Comparison of ENCODE assay signal across 1 cellular context in genomic region chr19:28667348-28667977, GRCh38.
TF ChIP-seq lines count a peak whose summit lies in the region.

No MANE protein-coding gene starts in this region.

TF ChIP-seq in K562, 482 proteins besides CTCF, POLR2A, EP300 and RAD21 (continued from another document):
- TF ChIP-seq ZBTB40 (IDR thresholded peaks at IDR 0.05), result no peak
- TF ChIP-seq ZBTB40 (CRISPR knock-in tag; IDR thresholded peaks at IDR 0.05), result no peak
- TF ChIP-seq PCBP1 (IDR thresholded peaks at IDR 0.05; ENCODE audit: low read depth, low read length, poor library complexity, severe bottlenecking), result no peak
- TF ChIP-seq TRIM28 (IDR thresholded peaks at IDR 0.05), result peak; percentile 92
- TF ChIP-seq DMBX1 (CRISPR knock-in tag; IDR thresholded peaks at IDR 0.05; ENCODE audit: borderline replicate concordance), result no peak
- TF ChIP-seq RHOXF2B (CRISPR knock-in tag; conservative IDR thresholded peaks at IDR 0.05), result no peak
- no peak for TF ChIP-seq ZNF175 (CRISPR knock-in tag; IDR thresholded peaks at IDR 0.05; ENCODE audit: low read depth)
- TF ChIP-seq MYNN (IDR thresholded peaks at IDR 0.05), result no peak
- no peak for TF ChIP-seq MYNN (CRISPR knock-in tag; IDR thresholded peaks at IDR 0.05)
- no peak for TF ChIP-seq CHAMP1 (IDR thresholded peaks at IDR 0.05)
- TF ChIP-seq MAFK (IDR thresholded peaks at IDR 0.05; ENCODE audit: low read length), result no peak
- TF ChIP-seq ZNF12 (CRISPR knock-in tag; IDR thresholded peaks at IDR 0.05), result no peak
- TF ChIP-seq NCOA6 (IDR thresholded peaks at IDR 0.05), result no peak
- peak; percentile 90 for TF ChIP-seq TRIM24 (IDR thresholded peaks at IDR 0.05)
- no peak for TF ChIP-seq ATF6 (CRISPR knock-in tag; IDR thresholded peaks at IDR 0.05)
- TF ChIP-seq SNRNP70 (optimal IDR thresholded peaks at IDR 0.05; ENCODE audit: low read depth, low read length), result no peak
- TF ChIP-seq JUND (IDR thresholded peaks at IDR 0.05; ENCODE audit: borderline replicate concordance, low read depth, low read length), result no peak
- no peak for TF ChIP-seq JUND (tag; IDR thresholded peaks at IDR 0.05; ENCODE audit: borderline replicate concordance, low read depth, low read length)
- TF ChIP-seq SRSF1 (IDR thresholded peaks at IDR 0.05; ENCODE audit: low read depth, low read length), result no peak
- TF ChIP-seq ZBTB9 (CRISPR knock-in tag; IDR thresholded peaks at IDR 0.05), result no peak
- no peak for TF ChIP-seq ZNF696 (CRISPR knock-in tag; conservative IDR thresholded peaks at IDR 0.05)
- TF ChIP-seq SUPT5H (IDR thresholded peaks at IDR 0.05), result no peak
- TF ChIP-seq ZNF197 (CRISPR knock-in tag; IDR thresholded peaks at IDR 0.05; ENCODE audit: low read depth), result no peak
- TF ChIP-seq SMAD1 (IDR thresholded peaks at IDR 0.05; ENCODE audit: low read depth, low read length, partially characterized antibody), result no peak
- TF ChIP-seq XRCC3 (IDR thresholded peaks at IDR 0.05), result 0 out of 2 replicates have a peak, but pooled peaks have one; percentile 30
- no peak for TF ChIP-seq ZNF212 (CRISPR knock-in tag; IDR thresholded peaks at IDR 0.05)
- no peak for TF ChIP-seq ZNF133 (CRISPR knock-in tag; IDR thresholded peaks at IDR 0.05)
- peak; percentile 79 for TF ChIP-seq E2F8 (IDR thresholded peaks at IDR 0.05; ENCODE audit: low read depth, partially characterized antibody)
- TF ChIP-seq ARID2 (IDR thresholded peaks at IDR 0.05), result no peak
- no peak for TF ChIP-seq RBM39 (optimal IDR thresholded peaks at IDR 0.05; ENCODE audit: low read depth, low read length)
- no peak for TF ChIP-seq ZNF316 (IDR thresholded peaks at IDR 0.05)
- TF ChIP-seq U2AF2 (optimal IDR thresholded peaks at IDR 0.05; ENCODE audit: low read depth, low read length), result no peak
- TF ChIP-seq CCAR2 (IDR thresholded peaks at IDR 0.05; ENCODE audit: low read depth, low read length), result no peak
- TF ChIP-seq NCOR1 (IDR thresholded peaks at IDR 0.05), result peak; percentile 23; the same call in 1 of the 2 replicates
- no peak for TF ChIP-seq SP1 (CRISPR knock-in tag; IDR thresholded peaks at IDR 0.05)
- TF ChIP-seq SAFB2 (IDR thresholded peaks at IDR 0.05; ENCODE audit: borderline replicate concordance, low read depth, low read length, severe bottlenecking), result no peak
- no peak for TF ChIP-seq ZNF140 (CRISPR knock-in tag; IDR thresholded peaks at IDR 0.05)
- peak; percentile 86 for TF ChIP-seq CBX5 (IDR thresholded peaks at IDR 0.05; ENCODE audit: borderline replicate concordance, low read depth)
- 0 out of 2 replicates have a peak, but pooled peaks have one; percentile 39 for TF ChIP-seq CBX1 (IDR thresholded peaks at IDR 0.05; ENCODE audit: low read depth)
- no peak for TF ChIP-seq KDM2B (CRISPR knock-in tag; IDR thresholded peaks at IDR 0.05)
- TF ChIP-seq ZEB2 (IDR thresholded peaks at IDR 0.05), result no peak
- TF ChIP-seq NFE2L1 (tag; IDR thresholded peaks at IDR 0.05; ENCODE audit: borderline replicate concordance, low read depth), result no peak
- TF ChIP-seq TEAD1 (CRISPR knock-in tag; IDR thresholded peaks at IDR 0.05), result no peak
- TF ChIP-seq KLF6 (CRISPR knock-in tag; IDR thresholded peaks at IDR 0.05; ENCODE audit: borderline replicate concordance), result no peak
TF ChIP-seq in K562: peak in this region for 16.
